20 cellular contexts compared by ENCODE assay signal in the genomic region with DNA sequence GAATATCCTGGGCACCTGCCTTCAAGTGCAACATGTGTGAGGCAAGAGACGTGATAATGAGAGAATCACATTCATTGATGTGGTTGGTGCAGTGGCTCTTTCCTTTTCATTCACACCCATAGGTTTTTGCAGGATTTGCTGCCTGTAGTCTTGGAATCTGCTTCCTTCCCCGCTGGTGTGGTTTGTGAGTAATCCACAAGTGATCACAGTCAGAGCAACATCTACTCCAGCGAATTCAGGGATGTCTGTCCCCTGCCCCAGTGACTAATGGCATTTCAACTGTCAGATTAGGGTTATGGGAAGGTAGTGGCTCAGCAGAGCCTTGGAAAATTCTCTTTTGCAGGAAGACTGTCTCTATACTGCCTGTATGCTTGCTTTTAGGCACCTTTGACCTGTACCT.
DNase-seq lines count a peak whose midpoint lies in the region; ATAC-seq and TF ChIP-seq lines count a peak whose summit lies in the region.
"Had no signal": no experiment of that assay in that cellular context is flagged by ENCODE, and none has a peak within 500 bp of the region (broad histone marks: within the 10 kb centered on the region; RNA-seq: fewer than 3 reads in every experiment).

No MANE protein-coding gene starts in this region.

- no peaks in the 10 kb centered on the region for H3K4me1 ChIP-seq in RWPE2 (ENCODE audit: insufficient read depth, poor library complexity, severe bottlenecking)
- no peaks in the 10 kb centered on the region for H3K4me1 ChIP-seq in thyroid gland
- H3K4me1 ChIP-seq: upper lobe of left lung had no signal

- intact Hi-C loops in thyroid gland (cut with DNase I): no loop called here

- no peaks in the 10 kb centered on the region for H3K9me3 ChIP-seq in RWPE2 (ENCODE audit: severe bottlenecking)
- H3K9me3 ChIP-seq in thyroid gland: no peaks in the 10 kb centered on the region

- WGBS in thyroid gland, 2 donors: 49 to 77% methylated on average over 3 of the region's 3 CpGs

- no peak for TF ChIP-seq POLR2A in thyroid gland (IDR thresholded peaks at IDR 0.05)

- peak; percentile 38 for DNase-seq in DMS53 (lab: John Stamatoyannopoulos, UW)
- DNase-seq in DMS53 treated with DMSO at 0.1 percent for 48 hours (lab: John Stamatoyannopoulos, UW; ENCODE audit: unreplicated experiment): no peak
- no peak for DNase-seq in RWPE2 (ENCODE audit: low spot score)
- DNase-seq in fibroblast of mammary gland (ENCODE audit: low read depth): peak; percentile 48
- DNase-seq in retinal pigment epithelial cell (ENCODE audit: low read depth): peak; percentile 46
- DNase-seq in DMS153 treated with DMSO at 0.1 percent for 48 hours (lab: John Stamatoyannopoulos, UW; ENCODE audit: unreplicated experiment): no peak
- DNase-seq in pons (ENCODE audit: low spot score): no peak
- no peak for DNase-seq in thyroid gland
- DNase-seq: activated CD4-positive, alpha-beta T cell treated with anti-CD3 and anti-CD28 coated beads, Interleukin-2, amount 50 U/mL, for 48 hours; activated naive CD8-positive, alpha-beta T cell treated with anti-CD3 and anti-CD28 coated beads for 36 hours; activated T-cell treated with anti-CD3 and anti-CD28 coated beads, Interleukin-2, amount 50 U/mL, for 4 hours; DMS79 treated with DMSO at 0.1 percent for 48 hours; naive thymus-derived CD4-positive, alpha-beta T cell; NCI-H2029 treated with DMSO at 0.1 percent for 48 hours; NCI-H524 treated with DMSO at 0.1 percent for 48 hours; stimulated activated CD4-positive, alpha-beta T cell treated with anti-CD3 and anti-CD28 coated beads, Interleukin-12 subunit alpha, Interleukin-12 subunit beta, amount 100 ng/mL, for 4 hours; stimulated activated naive CD4-positive, alpha-beta T cell treated with Interleukin-2 at 50 U/mL for 16 hours; upper lobe of left lung had no signal

- no peaks in the 10 kb centered on the region for H3K36me3 ChIP-seq in RWPE2 (ENCODE audit: low read depth)
- no peaks in the 10 kb centered on the region for H3K36me3 ChIP-seq in thyroid gland
- H3K36me3 ChIP-seq: upper lobe of left lung had no signal

- no peak overlapping the region for H3K4me3 ChIP-seq in RWPE2 (ENCODE audit: severe bottlenecking)
- H3K4me3 ChIP-seq in fibroblast of mammary gland (ENCODE audit: control insufficient read depth, low read depth, low read length): no peak overlapping the region
- H3K4me3 ChIP-seq in retinal pigment epithelial cell (ENCODE audit: low read length): no peak overlapping the region
- no peak overlapping the region for H3K4me3 ChIP-seq in thyroid gland (replicated peaks in 1 of 3)
- H3K4me3 ChIP-seq: upper lobe of left lung had no signal

- peak; percentile 44; the same call in 1 of the 3 replicates for ATAC-seq in RWPE2 (ENCODE audit: low read depth)
- ATAC-seq: activated T-cell treated with anti-CD3 and anti-CD28 coated beads, Interleukin-2, amount 50 U/mL, for 4 hours; naive thymus-derived CD4-positive, alpha-beta T cell had no signal

- H3K27ac ChIP-seq in RWPE2 (ENCODE audit: poor library complexity, severe bottlenecking): no peak overlapping the region
- no peak overlapping the region for H3K27ac ChIP-seq in thyroid gland
- H3K27ac ChIP-seq: 22Rv1, C4-2B, upper lobe of left lung had no signal

- no peaks in the 10 kb centered on the region for H3K27me3 ChIP-seq in RWPE2 (ENCODE audit: insufficient read depth, poor library complexity, severe bottlenecking)
- H3K27me3 ChIP-seq in thyroid gland: no peaks in the 10 kb centered on the region
- H3K27me3 ChIP-seq: upper lobe of left lung had no signal

- TF ChIP-seq CTCF in RWPE2 (IDR thresholded peaks at IDR 0.05; ENCODE audit: poor library complexity, severe bottlenecking): no peak
- TF ChIP-seq CTCF in fibroblast of mammary gland (conservative IDR thresholded peaks at IDR 0.05; ENCODE audit: control insufficient read depth, insufficient read depth, low read depth, low read length): no peak
- no peak for TF ChIP-seq CTCF in retinal pigment epithelial cell (conservative IDR thresholded peaks at IDR 0.05; ENCODE audit: low read depth, low read length)
- no peak for TF ChIP-seq CTCF in thyroid gland (IDR thresholded peaks at IDR 0.05)

Comparison
In these comparisons a context has a peak if more than half of its experiments do, and no peak if none do; other contexts are left out.
1. DNase-seq: peak in DMS53 (single experiment), fibroblast of mammary gland (single experiment) and retinal pigment epithelial cell (single experiment); none in DMS53 treated with DMSO at 0.1 percent for 48 hours (single experiment), RWPE2 (single experiment), DMS153 treated with DMSO at 0.1 percent for 48 hours (single experiment), pons (single experiment) and thyroid gland (0 of 2).